8 cellular contexts compared by ENCODE assay signal in genomic region chr20:52191436-52192295, GRCh38. TPM values are rescaled to one million over a fixed set of nuclear protein-coding genes. Genes with fewer than 3 reads are reported as not detected.
DNase-seq lines count a peak whose midpoint lies in the region; ATAC-seq, FAIRE-seq and TF ChIP-seq lines count a peak whose summit lies in the region.

TSS of gene ZFP64 (minus strand) at chr20:52191779. CDS start at chr20:52191636, 143 bp downstream.

- TF ChIP-seq CTCF in keratinocyte (optimal IDR thresholded peaks at IDR 0.05 in 1 of 3, IDR thresholded peaks at IDR 0.05 in 1 of 3, conservative IDR thresholded peaks at IDR 0.05 in 1 of 3; ENCODE audit: extremely low read depth in 1 of 3, insufficient read depth in 2 of 3, low read length in 3 of 3): peak; percentile 58 to 79 (median 78)

- H3K9me3 ChIP-seq in keratinocyte (ENCODE audit: control insufficient read depth, low read depth, low read length): no peaks in the 10 kb centered on the region

- H3K9ac ChIP-seq in keratinocyte (ENCODE audit: control insufficient read depth, extremely low read depth, insufficient read depth, low read length): peak within 1 kb of the TSS; percentile 91

- H3K4me3 ChIP-seq in ACC112 (ENCODE audit: low read depth, low read length): peak within 1 kb of the TSS; percentile 94
- peak within 1 kb of the TSS; percentile 88 to 97 (median 89) for H3K4me3 ChIP-seq in keratinocyte (ENCODE audit: control insufficient read depth in 2 of 3, extremely low read depth in 1 of 3, insufficient read depth in 2 of 3, low read depth in 1 of 3, low read length in 3 of 3)

- no peaks in the 10 kb centered on the region for H3K27me3 ChIP-seq in ACC112 (ENCODE audit: insufficient read depth, low read length)
- H3K27me3 ChIP-seq in keratinocyte (ENCODE audit: control insufficient read depth, extremely low read depth, insufficient read depth, low read length): no peaks in the 10 kb centered on the region

- FAIRE-seq in keratinocyte (lab: Jason Lieb, UNC): no peak

- dilution Hi-C loops in keratinocyte (cut with MboI; ENCODE audit: extremely low pct_ligation_motif_present, low sequenced_read_pairs): no loop called here

- H3K27ac ChIP-seq in ACC112 (ENCODE audit: low read depth, low read length) (peak within 1 kb of the TSS; percentile 17; the same call in 1 of the 2 replicates), keratinocyte (ENCODE audit: control insufficient read depth, insufficient read depth, low read length) (peak within 1 kb of the TSS; percentile 97)

- H2AFZ ChIP-seq in ACC112 (ENCODE audit: low read length, unreplicated experiment) (peak within 1 kb of the TSS; percentile 94), keratinocyte (ENCODE audit: control insufficient read depth, low read length) (peak within 1 kb of the TSS; percentile 95)

- H3K36me3 ChIP-seq in ACC112 (ENCODE audit: insufficient read depth, low read length) (no peaks in the 10 kb centered on the region), keratinocyte (ENCODE audit: control insufficient read depth in 2 of 2, extremely low read depth in 1 of 2, insufficient read depth in 2 of 2, low read length in 2 of 2) (peaks cover 1 to 4% of the 10 kb centered on the region in 2 experiments)

- H3K4me1 ChIP-seq in ACC112 (ENCODE audit: control insufficient read depth, insufficient read depth, low read length, unreplicated experiment) (peaks cover 5% of the 10 kb centered on the region), keratinocyte (ENCODE audit: control insufficient read depth, extremely low read depth, insufficient read depth, low read length) (peaks cover 13% of the 10 kb centered on the region)

- DNase-seq in NCI-H2171 (lab: John Stamatoyannopoulos, UW) (peak; percentile 87), keratinocyte (ENCODE audit: low read depth, low spot score) (peak; percentile 21)
- peak; percentile 23 to 57 (median 50) for DNase-seq in activated CD4-positive, CD25-positive, alpha-beta regulatory T cell (lab: John Stamatoyannopoulos, UW)
- peak; percentile 75 for DNase-seq in central memory CD4-positive, alpha-beta T cell
- peak; percentile 44 to 63 (median 52) for DNase-seq in stimulated activated CD4-positive, alpha-beta T cell treated with anti-CD3 and anti-CD28 coated beads, Interleukin-12 subunit alpha, Interleukin-12 subunit beta, amount 100 ng/mL, for 48 hours (ENCODE audit: low read depth in 2 of 3, low spot score in 1 of 3)

- H3K79me2 ChIP-seq in ACC112 (ENCODE audit: control insufficient read depth, insufficient read depth, low read length, unreplicated experiment) (peaks cover 7% of the 10 kb centered on the region), keratinocyte (ENCODE audit: control insufficient read depth, insufficient read depth, low read length) (peaks cover 22% of the 10 kb centered on the region)

- H4K20me1 ChIP-seq in keratinocyte (ENCODE audit: control insufficient read depth, extremely low read depth, insufficient read depth, low read length): no peaks in the 10 kb centered on the region

- no peaks in the 10 kb centered on the region for H3K9me1 ChIP-seq in keratinocyte (ENCODE audit: control insufficient read depth, extremely low read depth, insufficient read depth, low read length)

- H3K4me2 ChIP-seq in keratinocyte (ENCODE audit: control insufficient read depth, extremely low read depth, insufficient read depth, low read depth, low read length): peak within 1 kb of the TSS; percentile 76

- ATAC-seq in GM18519 (IDR thresholded peaks at IDR 0.05; ENCODE audit: low FRiP score, unreplicated experiment): peak; percentile 51
- ATAC-seq in HG03045 (IDR thresholded peaks at IDR 0.05; ENCODE audit: unreplicated experiment): peak; percentile 75

RNA-seq across cellular contexts. Expression of gene ZFP64, which starts in this region (rescaled TPM):
- polyA plus RNA-seq in keratinocyte: 27.9 to 36.1 TPM (median 34.3 TPM) in 3 replicates
- 9.1 TPM for polyA plus RNA-seq in keratinocyte (2011; ENCODE audit: low read depth)
- 29.2 and 37.9 TPM in 2 replicates for polyA plus RNA-seq in keratinocyte (2011; cell fraction: cytosol; rRNA removed)
- polyA plus RNA-seq in keratinocyte (2011; cell fraction: nucleus; rRNA removed): 31.1 and 34.0 TPM in 2 replicates
- polyA plus RNA-seq in keratinocyte (2012; ENCODE audit: low replicate concordance): 13.9 and 24.5 TPM in 2 replicates
- 87.2 to 119 TPM (median 95.8 TPM) in 3 replicates for polyA minus RNA-seq in keratinocyte
- 33.2 TPM for polyA minus RNA-seq in keratinocyte (2011; cell fraction: cytosol; rRNA and poly(A)+ RNA removed)
- polyA minus RNA-seq in keratinocyte (2011; cell fraction: nucleus; rRNA and poly(A)+ RNA removed): 43.6 and 51.9 TPM in 2 replicates

Comparison
In these comparisons a context has a peak if more than half of its experiments do, and no peak if none do; other contexts are left out.
1. Peak in every context shown above with its lines: DNase-seq, ATAC-seq, H3K4me3 ChIP-seq and H3K27ac ChIP-seq.
2. DNase-seq: peak in every context shown above with its lines; median percentile 87 in NCI-H2171; 75 in central memory CD4-positive, alpha-beta T cell; 52 in stimulated activated CD4-positive, alpha-beta T cell treated with anti-CD3 and anti-CD28 coated beads, Interleukin-12 subunit alpha, Interleukin-12 subunit beta, amount 100 ng/mL, for 48 hours; 50 in activated CD4-positive, CD25-positive, alpha-beta regulatory T cell; 21 in keratinocyte.